ENCODE assay signal across 8 cellular contexts in genomic region chr4:56424697-56425514, GRCh38. TPM values are rescaled to one million over a fixed set of nuclear protein-coding genes. Genes with fewer than 3 reads are reported as not detected.
DNase-seq lines count a peak whose midpoint lies in the region; ATAC-seq and TF ChIP-seq lines count a peak whose summit lies in the region.

No MANE protein-coding gene starts in this region.

- H3K27me3 ChIP-seq in DND-41 (ENCODE audit: insufficient read depth, low read length, poor library complexity) (no peaks in the 10 kb centered on the region), heart left ventricle (no peaks in the 10 kb centered on the region)

- H3K9me3 ChIP-seq in DND-41 (ENCODE audit: insufficient read depth, low read length, severe bottlenecking) (no peaks in the 10 kb centered on the region), heart left ventricle (no peaks in the 10 kb centered on the region)

- H3K4me3 ChIP-seq in DND-41 (ENCODE audit: low read depth in 1 of 2, low read length in 2 of 2) (no peak overlapping the region), heart left ventricle (peak overlapping the region in 8 of 12 donors; percentile 0 to 39 (median 28)), lower leg skin (ENCODE audit: low read depth, poor library complexity, severe bottlenecking) (no peak overlapping the region)

- H4K20me1 ChIP-seq in DND-41 (ENCODE audit: insufficient read depth, low read length) = peaks cover 55% of the 10 kb centered on the region; the same call in 1 of the 2 replicates

- H3K27ac ChIP-seq in DND-41 (ENCODE audit: low read length) (no peak overlapping the region), heart left ventricle (no peak overlapping the region)

- TF ChIP-seq CTCF in DND-41 (IDR thresholded peaks at IDR 0.05; ENCODE audit: borderline replicate concordance, extremely low read depth, low read length, poor library complexity, severe bottlenecking) (peak; percentile 65), heart left ventricle (IDR thresholded peaks at IDR 0.05) (peak; percentile 47 to 78 (median 64)), lower leg skin (IDR thresholded peaks at IDR 0.05) (no peak)

- 40 to 52% (median 45%) methylated on average over 5 of the region's 5 CpGs for WGBS in heart left ventricle, 4 donors
- 47 to 54% methylated on average over 5 of the region's 5 CpGs for WGBS in lower leg skin, 2 donors

- H3K4me1 Mint-ChIP-seq in activated T-cell treated with anti-CD3 and anti-CD28 coated beads, Interleukin-2, amount 50 U/mL, for 72 hours (ENCODE audit: low read depth) = peaks cover 44% of the 10 kb centered on the region

- H3K27me3 Mint-ChIP-seq in activated T-cell treated with anti-CD3 and anti-CD28 coated beads, Interleukin-2, amount 50 U/mL, for 72 hours (ENCODE audit: low read depth) = no peaks in the 10 kb centered on the region

- H3K4me2 ChIP-seq in DND-41 (ENCODE audit: insufficient read depth, low read length) = no peak overlapping the region

- TF ChIP-seq POLR2A in heart left ventricle (IDR thresholded peaks at IDR 0.05) (no peak), lower leg skin (IDR thresholded peaks at IDR 0.05) (no peak)

- ATAC-seq in DND-41 (ENCODE audit: insufficient read depth, low read depth) (peak; percentile 49; the same call in 1 of the 3 replicates), heart left ventricle (peak in 2 of 4 donors; percentile 50 to 65), HG03025 (IDR thresholded peaks at IDR 0.05; ENCODE audit: low FRiP score, unreplicated experiment) (no peak), HG03521 (IDR thresholded peaks at IDR 0.05; ENCODE audit: unreplicated experiment) (no peak)
- no peak for ATAC-seq in activated T-cell treated with anti-CD3 and anti-CD28 coated beads, Interleukin-2, amount 50 U/mL, for 72 hours (replicated peaks in 1 of 2)

- peaks cover under 1% of the 10 kb centered on the region; the same call in 1 of the 2 replicates for H3K4me1 ChIP-seq in DND-41 (ENCODE audit: insufficient read depth, low read length)
- peaks cover 0 to 3% (median 0%) of the 10 kb centered on the region in 12 donors for H3K4me1 ChIP-seq in heart left ventricle

- intact Hi-C loops in heart left ventricle (cut with DNase I) (loop anchor here (2.0 to 10.0 kb wide), 10 partner anchors 42 to 420 kb away; partner anchors contain the start of gene SRP72 (in 2 of the 10)), lower leg skin (cut with DNase I; ENCODE audit: low total_unique reads) (loop anchor here (5.0 kb wide), 1 partner anchor 382 kb away; no protein-coding TSS in a partner anchor)

- no peak overlapping the region for H3K9ac ChIP-seq in DND-41 (ENCODE audit: low read depth, low read length)

- H2AFZ ChIP-seq in DND-41 (ENCODE audit: low read depth, low read length) = no peak overlapping the region

- H3K4me3 Mint-ChIP-seq in activated T-cell treated with anti-CD3 and anti-CD28 coated beads, Interleukin-2, amount 50 U/mL, for 72 hours = no peak overlapping the region

- H3K9me3 Mint-ChIP-seq in activated T-cell treated with anti-CD3 and anti-CD28 coated beads, Interleukin-2, amount 50 U/mL, for 72 hours = peaks cover 0 to 2% of the 10 kb centered on the region in 2 donors

- H3K36me3 ChIP-seq in DND-41 (ENCODE audit: insufficient read depth, low read length) (no peaks in the 10 kb centered on the region), heart left ventricle (no peaks in the 10 kb centered on the region)

- H3K79me2 ChIP-seq in DND-41 (ENCODE audit: insufficient read depth, low read length) = peaks cover 100% of the 10 kb centered on the region

- DNase-seq in DND-41 (no peak), KBM-7 (peak; percentile 42), heart left ventricle (no peak), lower leg skin (ENCODE audit: low spot score in 2 of 2) (no peak)
- peak; percentile 35 to 41 for DNase-seq in activated T-cell treated with anti-CD3 and anti-CD28 coated beads, Interleukin-2, amount 50 U/mL, for 72 hours
- DNase-seq in stimulated activated CD8-positive, alpha-beta memory T cell treated with anti-CD3 and anti-CD28 coated beads, Interleukin-15, amount 100 ng/mL, for 1 hour (ENCODE audit: low read depth) = peak; percentile 26

- H3K36me3 Mint-ChIP-seq in activated T-cell treated with anti-CD3 and anti-CD28 coated beads, Interleukin-2, amount 50 U/mL, for 72 hours (ENCODE audit: insufficient read depth in 2 of 2) = peaks cover 2 to 5% of the 10 kb centered on the region in 2 donors

- H3K27ac Mint-ChIP-seq in activated T-cell treated with anti-CD3 and anti-CD28 coated beads, Interleukin-2, amount 50 U/mL, for 72 hours = no peak overlapping the region

- in situ Hi-C loops in KBM-7 (cut with MboI; ENCODE audit: low pct_unique_long_range_greater_than_20kb, low sequenced_read_pairs) = no loop called here

RNA-seq across cellular contexts. Expression of gene PPAT, which starts 10.5 kb away (rescaled TPM):
- 10 to 100 TPM; 25.6 to 32.7 TPM for total RNA-seq in activated T-cell treated with anti-CD3 and anti-CD28 coated beads, Interleukin-2, amount 50 U/mL, for 72 hours
- total RNA-seq in heart left ventricle (1 to 10 TPM; 2.1 to 6.5 (median 3.7) TPM), lower leg skin (1 to 10 TPM; 4.0 to 6.0 (median 4.8) TPM)
- polyA plus RNA-seq in heart left ventricle = 1 to 10 TPM in 1 of 2 donors, under 1 TPM in 1; 0.65 to 5.1 TPM

RNA-seq across cellular contexts. Expression of gene PAICS, which starts 11.2 kb away (rescaled TPM):
- total RNA-seq in activated T-cell treated with anti-CD3 and anti-CD28 coated beads, Interleukin-2, amount 50 U/mL, for 72 hours = 100 to 1,000 TPM; 174 to 190 TPM
- total RNA-seq in heart left ventricle (10 to 100 TPM; 11.8 to 32.2 (median 26.5) TPM), lower leg skin (10 to 100 TPM; 32.4 to 62.8 (median 34.3) TPM)
- polyA plus RNA-seq in heart left ventricle = 10 to 100 TPM; 20.4 to 55.5 TPM

RNA-seq across cellular contexts. Expression of gene AASDH, which starts 37.6 kb away (rescaled TPM):
- total RNA-seq in activated T-cell treated with anti-CD3 and anti-CD28 coated beads, Interleukin-2, amount 50 U/mL, for 72 hours = 10 to 100 TPM; 17.6 to 18.4 TPM
- total RNA-seq in heart left ventricle (10 to 100 TPM in 1 of 9 donors, 1 to 10 TPM in 8; 3.1 to 11.7 (median 5.3) TPM), lower leg skin (10 to 100 TPM in 1 of 4 donors, 1 to 10 TPM in 3; 8.1 to 10.5 (median 9.0) TPM)
- 1 to 10 TPM; 2.4 to 3.1 TPM for polyA plus RNA-seq in heart left ventricle

RNA-seq across cellular contexts. Expression of gene SRP72, which starts 42.5 kb away (rescaled TPM):
- 100 to 1,000 TPM; 187 to 200 TPM for total RNA-seq in activated T-cell treated with anti-CD3 and anti-CD28 coated beads, Interleukin-2, amount 50 U/mL, for 72 hours
- 10 to 100 TPM; 35.1 to 66.8 (median 41.7) TPM for total RNA-seq in heart left ventricle
- 10 to 100 TPM; 14.1 to 49.9 TPM for polyA plus RNA-seq in heart left ventricle
- 10 to 100 TPM; 40.9 to 59.9 (median 46.4) TPM for total RNA-seq in lower leg skin

Comparison
In these comparisons a context has a peak if more than half of its experiments do, and no peak if none do; other contexts are left out.
1. DNase-seq: peak in KBM-7 (single experiment), activated T-cell treated with anti-CD3 and anti-CD28 coated beads, Interleukin-2, amount 50 U/mL, for 72 hours (2 of 2) and stimulated activated CD8-positive, alpha-beta memory T cell treated with anti-CD3 and anti-CD28 coated beads, Interleukin-15, amount 100 ng/mL, for 1 hour (single experiment); none in DND-41 (single experiment), heart left ventricle (0 of 5) and lower leg skin (0 of 2).
2. H3K4me3 ChIP-seq: peak in heart left ventricle (8 of 12); none in DND-41 (0 of 2) and lower leg skin (single experiment).
3. CTCF ChIP-seq: peak in DND-41 (single experiment) and heart left ventricle (12 of 12); none in lower leg skin (0 of 3).